Comparison of ENCODE assay signal across 23 cellular contexts in genomic region chr2:104574367-104574766, GRCh38.
"Had no signal": no experiment of that assay in that cellular context is flagged by ENCODE, and none has a peak within 500 bp of the region (broad histone marks: within the 10 kb centered on the region; RNA-seq: fewer than 3 reads in every experiment).

No MANE protein-coding gene starts in this region.

- H3K36me3 ChIP-seq: MG63, SJCRH30 had no signal

- DNase-seq: KBM-7, MG63, NCI-H1092, NCI-H1105 treated with DMSO at 0.1 percent for 48 hours, NCI-H1417 treated with DMSO at 0.1 percent for 48 hours, NCI-H146, NCI-H1694 treated with DMSO at 0.1 percent for 48 hours, NCI-H1930, NCI-H2081, NCI-H2107, NCI-H2227 treated with DMSO at 0.1 percent for 48 hours, NCI-H510A, NCI-H524 treated with DMSO at 0.1 percent for 48 hours, NCI-H69, NCI-H774, PC-3, SHP77 treated with DMSO at 0.1 percent for 48 hours, SJCRH30 had no signal

- H3K4me3 ChIP-seq: MG63, SJCRH30 had no signal

- ATAC-seq: Panc1, PC-3, Right ventricle myocardium inferior, SK-N-SH treated with all-trans-retinoic acid at 6 μM for 48 hours had no signal

- H3K27ac ChIP-seq: HL-60, SJCRH30 had no signal

- H3K27me3 ChIP-seq: MG63, SJCRH30 had no signal

- H3K9me3 ChIP-seq: MG63, SJCRH30 had no signal

- H3K4me1 ChIP-seq: SJCRH30 had no signal

- FAIRE-seq: HTR-8/SVneo had no signal
